ENCODE assay signal across 18 cellular contexts in genomic region chr9:133577463-133578112, GRCh38. TPM values are rescaled to one million over a fixed set of nuclear protein-coding genes. Genes with fewer than 3 reads are reported as not detected.
DNase-seq lines count a peak whose midpoint lies in the region; ATAC-seq, FAIRE-seq and TF ChIP-seq lines count a peak whose summit lies in the region.
"Had no signal": no experiment of that assay in that cellular context is flagged by ENCODE, and none has a peak within 500 bp of the region (broad histone marks: within the 10 kb centered on the region; RNA-seq: fewer than 3 reads in every experiment).

No MANE protein-coding gene starts in this region.

- H4K20me1 ChIP-seq in HepG2 (ENCODE audit: insufficient read depth, low read length) = no peaks in the 10 kb centered on the region

- H3K27me3 Mint-ChIP-seq in WTC11 (ENCODE audit: low read depth) = no peaks in the 10 kb centered on the region

- H3K36me3 ChIP-seq in HepG2 (replicated peaks in 1 of 2; ENCODE audit: control insufficient read depth in 1 of 2, insufficient read depth in 2 of 2, low read length in 2 of 2) = no peaks in the 10 kb centered on the region
- no peaks in the 10 kb centered on the region for H3K36me3 ChIP-seq in right lobe of liver
- H3K36me3 ChIP-seq in NT2/D1 (ENCODE audit: insufficient read depth, insufficient read length, low read length) = no peaks in the 10 kb centered on the region
- H3K36me3 ChIP-seq in liver (ENCODE audit: control insufficient read depth in 4 of 4, insufficient read depth in 3 of 4, low read depth in 1 of 4, low read length in 3 of 4) = no peaks in the 10 kb centered on the region

- H3K9ac ChIP-seq in HepG2 (ENCODE audit: insufficient read depth, low read depth, low read length) (no peak overlapping the region), NT2/D1 (ENCODE audit: insufficient read length, low read depth) (peak overlapping the region; percentile 51), liver (ENCODE audit: low read depth in 1 of 2, low read length in 2 of 2) (no peak overlapping the region)

- no peak for TF ChIP-seq RAD21 in HepG2 (CRISPR knock-in tag; IDR thresholded peaks at IDR 0.05)
- no peak for TF ChIP-seq RAD21 in liver (IDR thresholded peaks at IDR 0.05)

- no peak overlapping the region for H3K27ac ChIP-seq in HepG2 (ENCODE audit: extremely low read length, insufficient read depth, low read length)
- H3K27ac ChIP-seq in right lobe of liver = no peak overlapping the region
- H3K27ac ChIP-seq in liver (ENCODE audit: low read depth in 1 of 2, low read length in 2 of 2) = peak overlapping the region; percentile 47 to 57
- H3K27ac ChIP-seq: A549 had no signal

- intact Hi-C loops in HepG2 (cut with micrococcal nuclease; ENCODE audit: unreplicated experiment) (no loop called here), right lobe of liver (cut with DNase I) (no loop called here)

- CTCF ChIA-PET in HepG2 (lab: Yijun Ruan, JAX; ENCODE audit: low intra/inter-chr PET ratio, low total read pairs) (no interaction called here), WTC11 (lab: Charles Lee) (interaction anchor here (0.9 kb wide), 1 partner anchor 149 kb away, joined by 4 read pairs; no protein-coding TSS in a partner anchor), GM10248 (lab: Yijun Ruan, JAX) (no interaction called here)

- 71% methylated on average over 8 of the region's 12 CpGs for whole genome bisulfite sequencing in HepG2 (ENCODE audit: low lambda C conversion rate)
- 29% methylated on average over 2 of the region's 12 CpGs for WGBS in right lobe of liver (ENCODE audit: insufficient coverage, low coverage, low lambda C conversion rate, missing lambda C conversion rate)
- WGBS in liver = 65% methylated on average over 12 of the region's 12 CpGs

- TF ChIP-seq POLR2A in HepG2 (IDR thresholded peaks at IDR 0.05; ENCODE audit: insufficient read depth in 1 of 2, low read depth in 2 of 2, low read length in 2 of 2) (no peak), right lobe of liver (IDR thresholded peaks at IDR 0.05) (no peak)

- H3K4me3 Mint-ChIP-seq in WTC11 = no peak overlapping the region
- H3K4me3 Mint-ChIP-seq: GM23338, H9 had no signal

- H3K4me3 ChIP-seq in HepG2 (replicated peaks in 1 of 3; ENCODE audit: insufficient read depth in 1 of 3, low read depth in 2 of 3, low read length in 3 of 3) (no peak overlapping the region), right lobe of liver (no peak overlapping the region), NT2/D1 (ENCODE audit: insufficient read length, low read depth) (no peak overlapping the region), liver (ENCODE audit: low read depth in 1 of 3, low read length in 3 of 3) (no peak overlapping the region)
- H3K4me3 ChIP-seq: A549, GM23338 had no signal

- TF ChIP-seq EP300 in HepG2 (IDR thresholded peaks at IDR 0.05; ENCODE audit: low read depth in 2 of 2, low read length in 2 of 2) = no peak
- TF ChIP-seq EP300 in HepG2 (CRISPR knock-in tag; IDR thresholded peaks at IDR 0.05; ENCODE audit: borderline replicate concordance) = no peak

- ATAC-seq in HepG2 = no peak
- ATAC-seq in right lobe of liver = no peak
- no peak for ATAC-seq in WTC11
- ATAC-seq: A549, GM23338 had no signal

- H3K27me3 ChIP-seq in HepG2 (ENCODE audit: control insufficient read depth in 1 of 2, insufficient read depth in 2 of 2, low read length in 2 of 2) = peaks cover 13 to 69% of the 10 kb centered on the region in 2 experiments; a peak in 4 of 5 replicates
- H3K27me3 ChIP-seq in right lobe of liver = no peaks in the 10 kb centered on the region
- H3K27me3 ChIP-seq in NT2/D1 (ENCODE audit: insufficient read depth, insufficient read length) = no peaks in the 10 kb centered on the region
- H3K27me3 ChIP-seq in liver (ENCODE audit: control insufficient read depth in 4 of 4, insufficient read depth in 4 of 4, low read length in 3 of 4) = no peaks in the 10 kb centered on the region
- H3K27me3 ChIP-seq: BE2C had no signal

- FAIRE-seq in HepG2 (lab: Jason Lieb, UNC) = no peak
- FAIRE-seq: A549, GM12891 had no signal

- peaks cover 21% of the 10 kb centered on the region for H3K4me1 ChIP-seq in HepG2 (ENCODE audit: insufficient read depth, low read length)
- no peaks in the 10 kb centered on the region for H3K4me1 ChIP-seq in right lobe of liver
- H3K4me1 ChIP-seq in NT2/D1 (ENCODE audit: insufficient read depth, insufficient read length) = peaks cover 29% of the 10 kb centered on the region
- no peaks in the 10 kb centered on the region for H3K4me1 ChIP-seq in liver (ENCODE audit: control insufficient read depth in 4 of 4, insufficient read depth in 4 of 4, low read length in 3 of 4)
- H3K4me1 ChIP-seq: A549, Caco-2 had no signal

- in situ Hi-C loops in HepG2 (cut with HindIII; ENCODE audit: extremely low pct_ligation_motif_present, low pct_unique_long_range_greater_than_20kb) = no loop called here

- DNase-seq in HepG2 (ENCODE audit: low spot score) (no peak), right lobe of liver (no peak), NT2/D1 (ENCODE audit: low read depth, low spot score) (no peak), NCI-H1930 (lab: John Stamatoyannopoulos, UW) (no peak), WTC11 (ENCODE audit: low spot score) (no peak), GM10248 (ENCODE audit: extremely low spot score) (no peak)
- DNase-seq: BE2C; Caco-2; CD8-positive, alpha-beta memory T cell; DMS53; H9 had no signal

- H3K4me2 ChIP-seq in HepG2 (ENCODE audit: low read depth, low read length) = no peak overlapping the region
- H3K4me2 ChIP-seq: A549, GM23338 had no signal

- no TSS peak for BruUV-seq in HepG2 (replicated peaks; lab: Mats Ljungman, UMichigan)

- H3K79me2 ChIP-seq in HepG2 (ENCODE audit: insufficient read depth, low read length) = no peaks in the 10 kb centered on the region

- no peaks in the 10 kb centered on the region for H3K9me3 ChIP-seq in HepG2 (ENCODE audit: low read length)
- H3K9me3 ChIP-seq in right lobe of liver = no peaks in the 10 kb centered on the region
- no peaks in the 10 kb centered on the region for H3K9me3 ChIP-seq in NT2/D1 (ENCODE audit: insufficient read depth, low read length)
- H3K9me3 ChIP-seq in liver (ENCODE audit: control insufficient read depth in 4 of 4, low read length in 3 of 4) = no peaks in the 10 kb centered on the region
- H3K9me3 ChIP-seq: A549, BE2C, Caco-2 had no signal

- peaks cover 20% of the 10 kb centered on the region for H3K4me1 Mint-ChIP-seq in WTC11
- H3K4me1 Mint-ChIP-seq: CD8-positive, alpha-beta memory T cell had no signal

- H3K27ac Mint-ChIP-seq in WTC11 = no peak overlapping the region
- H3K27ac Mint-ChIP-seq: GM23338, IgD-negative memory B cell had no signal

- TF ChIP-seq CTCF in HepG2 (CRISPR knock-in tag; IDR thresholded peaks at IDR 0.05) (no peak), right lobe of liver (IDR thresholded peaks at IDR 0.05) (no peak), liver (IDR thresholded peaks at IDR 0.05; ENCODE audit: low read depth, low read length, missing input control) (no peak), WTC11 (IDR thresholded peaks at IDR 0.05) (no peak), GM10248 (IDR thresholded peaks at IDR 0.05; ENCODE audit: control extremely low read depth, extremely low read depth, low read depth, missing control alignments) (no peak)

- H3K9me3 Mint-ChIP-seq in WTC11 = no peaks in the 10 kb centered on the region
- H3K9me3 Mint-ChIP-seq: CD8-positive, alpha-beta memory T cell; GM23338; H9 had no signal

- H3K36me3 Mint-ChIP-seq in WTC11 = no peaks in the 10 kb centered on the region
- H3K36me3 Mint-ChIP-seq: CD8-positive, alpha-beta memory T cell; IgD-negative memory B cell had no signal

- POLR2A ChIA-PET in HepG2 (lab: Yijun Ruan, JAX) (no interaction called here), WTC11 (lab: Charles Lee) (no interaction called here), GM10248 (lab: Yijun Ruan, JAX) (no interaction called here)

- no peak overlapping the region for H2AFZ ChIP-seq in HepG2 (ENCODE audit: low read length)
- H2AFZ ChIP-seq: GM23338 had no signal

RNA-seq across cellular contexts. Expression of gene FAM163B, which starts 31.6 kb away (rescaled TPM):
- total RNA-seq in HepG2 (2016; rRNA removed; fragmentation: Illumina TruSeq; extraction: Trizol) = not detected in 2 replicates
- total RNA-seq in HepG2 (2016; cell fraction: cytosol; rRNA removed; fragmentation: Illumina TruSeq; extraction: Trizol; ENCODE audit: low read depth) = not detected in 2 replicates
- not detected in 2 replicates for total RNA-seq in HepG2 (2016; cell fraction: insoluble cytoplasmic fraction; rRNA removed; fragmentation: Illumina TruSeq; extraction: Trizol)
- total RNA-seq in HepG2 (2016; cell fraction: membrane; rRNA removed; fragmentation: Illumina TruSeq; extraction: Trizol) = not detected in 2 replicates
- total RNA-seq in HepG2 (2016; cell fraction: nucleus; rRNA removed; fragmentation: Illumina TruSeq; extraction: Trizol) = not detected in 2 replicates
- not detected in 2 replicates for polyA plus RNA-seq in HepG2 (2011; rRNA removed)
- not detected in 2 replicates for polyA plus RNA-seq in HepG2 (2011; cell fraction: cytosol; rRNA removed)
- not detected in 2 replicates for polyA plus RNA-seq in HepG2 (2011; cell fraction: nucleus; rRNA removed)
- not detected in 2 replicates for polyA plus RNA-seq in HepG2 (2012)
- not detected in 2 replicates for polyA plus RNA-seq in HepG2 (2016; cell fraction: cytosol; fragmentation: Illumina TruSeq; extraction: Trizol; ENCODE audit: low read depth)
- polyA plus RNA-seq in HepG2 (2016; cell fraction: insoluble cytoplasmic fraction; fragmentation: Illumina TruSeq; extraction: Trizol; ENCODE audit: low read depth) = not detected in 2 replicates
- not detected in 2 replicates for polyA plus RNA-seq in HepG2 (2016; cell fraction: membrane; fragmentation: Illumina TruSeq; extraction: Trizol; ENCODE audit: low read depth)
- polyA plus RNA-seq in HepG2 (2016; cell fraction: nucleus; fragmentation: Illumina TruSeq; extraction: Trizol; ENCODE audit: insufficient read depth, low read depth) = not detected in 2 replicates
- polyA minus RNA-seq in HepG2 (2011; rRNA and poly(A)+ RNA removed; ENCODE audit: low replicate concordance) = not detected in 2 replicates
- not detected in 2 replicates for polyA minus RNA-seq in HepG2 (2011; cell fraction: cytosol; rRNA and poly(A)+ RNA removed)
- polyA minus RNA-seq in HepG2 (2011; cell fraction: nucleus; rRNA and poly(A)+ RNA removed) = not detected in 2 replicates
- total RNA-seq in right lobe of liver = 1 to 10 TPM; 1.6 to 5.8 (median 3.0) TPM
- 1 to 10 TPM; 3.0 to 3.7 TPM for total RNA-seq in liver
- polyA plus RNA-seq in liver = 1 to 10 TPM; 2.1 to 4.0 TPM
- 2.0 to 3.1 TPM (median 2.7 TPM) in 3 replicates for total RNA-seq in WTC11 (2021)
- total RNA-seq: Caco-2; CD8-positive, alpha-beta memory T cell; HT-29 had no signal
- polyA plus RNA-seq: A549; AG04450; CD8-positive, alpha-beta memory T cell; IgD-negative memory B cell had no signal

RNA-seq across cellular contexts. Expression of gene ADAMTSL2, which starts 43.1 kb away (rescaled TPM):
- total RNA-seq in HepG2 (2016; rRNA removed; fragmentation: Illumina TruSeq; extraction: Trizol) = 1.0 and 3.8 TPM in 2 replicates
- total RNA-seq in HepG2 (2016; cell fraction: cytosol; rRNA removed; fragmentation: Illumina TruSeq; extraction: Trizol; ENCODE audit: low read depth) = 0.35 and 0.61 TPM in 2 replicates
- 0.86 and 3.7 TPM in 2 replicates for total RNA-seq in HepG2 (2016; cell fraction: insoluble cytoplasmic fraction; rRNA removed; fragmentation: Illumina TruSeq; extraction: Trizol)
- 0.99 and 1.1 TPM in 2 replicates for total RNA-seq in HepG2 (2016; cell fraction: membrane; rRNA removed; fragmentation: Illumina TruSeq; extraction: Trizol)
- 3.9 and 4.8 TPM in 2 replicates for total RNA-seq in HepG2 (2016; cell fraction: nucleus; rRNA removed; fragmentation: Illumina TruSeq; extraction: Trizol)
- polyA plus RNA-seq in HepG2 (2011; rRNA removed) = 1.8 and 1.9 TPM in 2 replicates
- polyA plus RNA-seq in HepG2 (2011; cell fraction: cytosol; rRNA removed) = 1.2 and 1.7 TPM in 2 replicates
- polyA plus RNA-seq in HepG2 (2011; cell fraction: nucleus; rRNA removed) = 4.8 and 6.6 TPM in 2 replicates
- polyA plus RNA-seq in HepG2 (2012) = 0.43 and 1.1 TPM in 2 replicates
- 0.33 and 0.43 TPM in 2 replicates for polyA plus RNA-seq in HepG2 (2016; cell fraction: cytosol; fragmentation: Illumina TruSeq; extraction: Trizol; ENCODE audit: low read depth)
- 0.77 and 1.1 TPM in 2 replicates for polyA plus RNA-seq in HepG2 (2016; cell fraction: insoluble cytoplasmic fraction; fragmentation: Illumina TruSeq; extraction: Trizol; ENCODE audit: low read depth)
- polyA plus RNA-seq in HepG2 (2016; cell fraction: membrane; fragmentation: Illumina TruSeq; extraction: Trizol; ENCODE audit: low read depth) = 0.61 and 0.78 TPM in 2 replicates
- polyA plus RNA-seq in HepG2 (2016; cell fraction: nucleus; fragmentation: Illumina TruSeq; extraction: Trizol; ENCODE audit: insufficient read depth, low read depth) = 6.6 and 7.1 TPM in 2 replicates
- polyA minus RNA-seq in HepG2 (2011; rRNA and poly(A)+ RNA removed; ENCODE audit: low replicate concordance) = 4.1 TPM in 1 of 2 replicates, not detected in the other
- polyA minus RNA-seq in HepG2 (2011; cell fraction: cytosol; rRNA and poly(A)+ RNA removed) = 0.70 and 1.3 TPM in 2 replicates
- 0.87 and 1.2 TPM in 2 replicates for polyA minus RNA-seq in HepG2 (2011; cell fraction: nucleus; rRNA and poly(A)+ RNA removed)
- total RNA-seq in right lobe of liver = 10 to 100 TPM in 3 of 6 experiments, 1 to 10 TPM in 3; 9.2 to 24.8 (median 12.7) TPM
- 10 to 100 TPM in 1 of 2 donors, 1 to 10 TPM in 1; 1.8 to 18.2 TPM for total RNA-seq in liver
- 10 to 100 TPM in 1 of 2 donors, 1 to 10 TPM in 1; 3.8 to 11.6 TPM for polyA plus RNA-seq in liver
- 0.64 to 0.87 TPM (median 0.64 TPM) in 3 replicates for total RNA-seq in WTC11 (2021)
- total RNA-seq: CD8-positive, alpha-beta memory T cell had no signal
- polyA plus RNA-seq: A549; AG04450; CD8-positive, alpha-beta memory T cell; IgD-negative memory B cell had no signal

RNA-seq across cellular contexts. Expression of gene MYMK, which starts 52.8 kb away (rescaled TPM):
- total RNA-seq in HepG2 (2016; rRNA removed; fragmentation: Illumina TruSeq; extraction: Trizol) (not detected in 2 replicates), right lobe of liver (not detected), liver (not detected), WTC11 (2021) (0.34 TPM in 1 of 3 replicates, not detected in the others)
- not detected in 2 replicates for total RNA-seq in HepG2 (2016; cell fraction: cytosol; rRNA removed; fragmentation: Illumina TruSeq; extraction: Trizol; ENCODE audit: low read depth)
- total RNA-seq in HepG2 (2016; cell fraction: insoluble cytoplasmic fraction; rRNA removed; fragmentation: Illumina TruSeq; extraction: Trizol) = not detected in 2 replicates
- not detected in 2 replicates for total RNA-seq in HepG2 (2016; cell fraction: membrane; rRNA removed; fragmentation: Illumina TruSeq; extraction: Trizol)
- not detected in 2 replicates for total RNA-seq in HepG2 (2016; cell fraction: nucleus; rRNA removed; fragmentation: Illumina TruSeq; extraction: Trizol)
- polyA plus RNA-seq in HepG2 (2011; rRNA removed) (not detected in 2 replicates), liver (not detected)
- not detected in 2 replicates for polyA plus RNA-seq in HepG2 (2011; cell fraction: cytosol; rRNA removed)
- polyA plus RNA-seq in HepG2 (2011; cell fraction: nucleus; rRNA removed) = not detected in 2 replicates
- polyA plus RNA-seq in HepG2 (2012) = not detected in 2 replicates
- not detected in 2 replicates for polyA plus RNA-seq in HepG2 (2016; cell fraction: cytosol; fragmentation: Illumina TruSeq; extraction: Trizol; ENCODE audit: low read depth)
- not detected in 2 replicates for polyA plus RNA-seq in HepG2 (2016; cell fraction: insoluble cytoplasmic fraction; fragmentation: Illumina TruSeq; extraction: Trizol; ENCODE audit: low read depth)
- not detected in 2 replicates for polyA plus RNA-seq in HepG2 (2016; cell fraction: membrane; fragmentation: Illumina TruSeq; extraction: Trizol; ENCODE audit: low read depth)
- not detected in 2 replicates for polyA plus RNA-seq in HepG2 (2016; cell fraction: nucleus; fragmentation: Illumina TruSeq; extraction: Trizol; ENCODE audit: insufficient read depth, low read depth)
- polyA minus RNA-seq in HepG2 (2011; rRNA and poly(A)+ RNA removed; ENCODE audit: low replicate concordance) = not detected in 2 replicates
- polyA minus RNA-seq in HepG2 (2011; cell fraction: cytosol; rRNA and poly(A)+ RNA removed) = not detected in 2 replicates
- not detected in 2 replicates for polyA minus RNA-seq in HepG2 (2011; cell fraction: nucleus; rRNA and poly(A)+ RNA removed)
- total RNA-seq: Caco-2; CD8-positive, alpha-beta memory T cell; GM23338; H9; HT-29 had no signal
- polyA plus RNA-seq: A549; AG04450; CD8-positive, alpha-beta memory T cell; GM23338; IgD-negative memory B cell had no signal

RNA-seq across cellular contexts. Expression of gene DBH, which starts 58.6 kb away (rescaled TPM):
- total RNA-seq in HepG2 (2016; rRNA removed; fragmentation: Illumina TruSeq; extraction: Trizol) (not detected in 2 replicates), right lobe of liver (10 to 100 TPM in 1 of 6 experiments, 1 to 10 TPM in 5; 1.2 to 12.9 (median 5.7) TPM), liver (1 to 10 TPM in 1 of 2 donors, under 1 TPM in 1; 0.37 to 2.4 TPM), WTC11 (2021) (0.23 to 0.34 TPM (median 0.24 TPM) in 3 replicates)
- not detected in 2 replicates for total RNA-seq in HepG2 (2016; cell fraction: cytosol; rRNA removed; fragmentation: Illumina TruSeq; extraction: Trizol; ENCODE audit: low read depth)
- total RNA-seq in HepG2 (2016; cell fraction: insoluble cytoplasmic fraction; rRNA removed; fragmentation: Illumina TruSeq; extraction: Trizol) = not detected in 2 replicates
- total RNA-seq in HepG2 (2016; cell fraction: membrane; rRNA removed; fragmentation: Illumina TruSeq; extraction: Trizol) = not detected in 2 replicates
- not detected in 2 replicates for total RNA-seq in HepG2 (2016; cell fraction: nucleus; rRNA removed; fragmentation: Illumina TruSeq; extraction: Trizol)
- polyA plus RNA-seq in HepG2 (2011; rRNA removed) (not detected in 2 replicates), liver (10 to 100 TPM in 1 of 2 donors, 1 to 10 TPM in 1; 2.7 to 21.2 TPM)
- not detected in 2 replicates for polyA plus RNA-seq in HepG2 (2011; cell fraction: cytosol; rRNA removed)
- not detected in 2 replicates for polyA plus RNA-seq in HepG2 (2011; cell fraction: nucleus; rRNA removed)
- polyA plus RNA-seq in HepG2 (2012) = 1.5 and 1.6 TPM in 2 replicates
- polyA plus RNA-seq in HepG2 (2016; cell fraction: cytosol; fragmentation: Illumina TruSeq; extraction: Trizol; ENCODE audit: low read depth) = not detected in 2 replicates
- polyA plus RNA-seq in HepG2 (2016; cell fraction: insoluble cytoplasmic fraction; fragmentation: Illumina TruSeq; extraction: Trizol; ENCODE audit: low read depth) = not detected in 2 replicates
- not detected in 2 replicates for polyA plus RNA-seq in HepG2 (2016; cell fraction: membrane; fragmentation: Illumina TruSeq; extraction: Trizol; ENCODE audit: low read depth)
- polyA plus RNA-seq in HepG2 (2016; cell fraction: nucleus; fragmentation: Illumina TruSeq; extraction: Trizol; ENCODE audit: insufficient read depth, low read depth) = not detected in 2 replicates
- not detected in 2 replicates for polyA minus RNA-seq in HepG2 (2011; rRNA and poly(A)+ RNA removed; ENCODE audit: low replicate concordance)
- polyA minus RNA-seq in HepG2 (2011; cell fraction: cytosol; rRNA and poly(A)+ RNA removed) = not detected in 2 replicates
- polyA minus RNA-seq in HepG2 (2011; cell fraction: nucleus; rRNA and poly(A)+ RNA removed) = not detected in 2 replicates
- total RNA-seq: Caco-2; CD8-positive, alpha-beta memory T cell; H9; HT-29 had no signal
- polyA plus RNA-seq: A549; AG04450; CD8-positive, alpha-beta memory T cell; IgD-negative memory B cell had no signal

Comparison
In these comparisons a context has a peak if more than half of its experiments do, and no peak if none do; other contexts are left out.
1. H3K27ac ChIP-seq: peak in liver (2 of 2); none in HepG2 (single experiment) and right lobe of liver (0 of 3).